9 cellular contexts compared by ENCODE assay signal in the genomic region with DNA sequence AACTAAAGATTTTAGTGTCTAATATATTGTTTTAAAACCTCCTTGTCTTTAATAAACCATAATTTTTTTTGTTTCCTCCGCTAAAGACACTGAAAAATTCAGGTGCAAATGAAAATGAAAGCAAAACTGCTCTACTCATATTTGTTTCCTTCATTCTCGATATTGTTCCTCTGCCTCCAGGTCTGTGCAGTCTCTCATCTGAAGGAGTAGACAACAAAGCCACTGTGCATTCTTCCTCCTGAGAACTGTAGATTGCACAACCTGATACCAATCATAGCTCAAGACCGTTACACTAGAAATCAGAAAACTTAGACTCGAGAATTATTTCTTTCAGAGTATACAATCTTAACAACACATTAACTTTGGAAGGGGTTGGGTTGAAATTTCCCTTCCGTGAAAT.
A peak's percentile ranks its signal among the peaks of the same experiment; 100 is the strongest.
DNase-seq lines count a peak whose midpoint lies in the region; ATAC-seq and TF ChIP-seq lines count a peak whose summit lies in the region.
"Had no signal": no experiment of that assay in that cellular context is flagged by ENCODE, and none has a peak within 500 bp of the region (broad histone marks: within the 10 kb centered on the region; RNA-seq: fewer than 3 reads in every experiment).

No MANE protein-coding gene starts in this region.

- H3K9me3 Mint-ChIP-seq in activated naive CD4-positive, alpha-beta T cell treated with anti-CD3 and anti-CD28 coated beads, Interleukin-2, amount 50 U/mL, for 24 hours, result peaks cover 6% of the 10 kb centered on the region
- H3K9me3 Mint-ChIP-seq in activated CD8-positive, alpha-beta T cell treated with anti-CD3 and anti-CD28 coated beads, Interleukin-2, amount 10 ng/mL, durations not matched to agents 7 days and 5 days (ENCODE audit: insufficient read depth), result peaks cover 5% of the 10 kb centered on the region

- no peak for TF ChIP-seq POLR2A in uterus (IDR thresholded peaks at IDR 0.05)

- no peaks in the 10 kb centered on the region for H3K27me3 ChIP-seq in uterus

- intact Hi-C loops in uterus (cut with DNase I; ENCODE audit: low total_unique reads), result no loop called here

- POLR2A ChIA-PET in activated CD8-positive, alpha-beta T cell treated with anti-CD3 and anti-CD28 coated beads, Interleukin-2, amount 10 ng/mL, durations not matched to agents 7 days and 5 days (lab: Charles Lee), result no interaction called here

- no peaks in the 10 kb centered on the region for H3K27me3 Mint-ChIP-seq in activated naive CD4-positive, alpha-beta T cell treated with anti-CD3 and anti-CD28 coated beads, Interleukin-2, amount 50 U/mL, for 24 hours
- H3K27me3 Mint-ChIP-seq in activated CD8-positive, alpha-beta T cell treated with anti-CD3 and anti-CD28 coated beads, Interleukin-2, amount 10 ng/mL, durations not matched to agents 7 days and 5 days (ENCODE audit: low read depth), result no peaks in the 10 kb centered on the region
- H3K27me3 Mint-ChIP-seq: IgD-negative memory B cell had no signal

- H3K4me1 ChIP-seq in uterus, result no peaks in the 10 kb centered on the region

- CTCF ChIA-PET in activated CD8-positive, alpha-beta T cell treated with anti-CD3 and anti-CD28 coated beads, Interleukin-2, amount 10 ng/mL, durations not matched to agents 7 days and 5 days (lab: Charles Lee), result no interaction called here

- H3K27ac ChIP-seq in uterus, result peak overlapping the region; percentile 88 to 91
- no peak overlapping the region for H3K27ac ChIP-seq in substantia nigra (ENCODE audit: low read depth, low read length, poor library complexity, severe bottlenecking)

- no peak for TF ChIP-seq CTCF in uterus (IDR thresholded peaks at IDR 0.05)

- no peaks in the 10 kb centered on the region for H3K36me3 ChIP-seq in uterus

- H3K4me1 Mint-ChIP-seq in activated naive CD4-positive, alpha-beta T cell treated with anti-CD3 and anti-CD28 coated beads, Interleukin-2, amount 50 U/mL, for 24 hours, result peaks cover 10% of the 10 kb centered on the region
- no peaks in the 10 kb centered on the region for H3K4me1 Mint-ChIP-seq in activated CD8-positive, alpha-beta T cell treated with anti-CD3 and anti-CD28 coated beads, Interleukin-2, amount 10 ng/mL, durations not matched to agents 7 days and 5 days (ENCODE audit: low read depth)

- H3K4me3 ChIP-seq in uterus, result peak overlapping the region; percentile 35 to 42

- no peak overlapping the region for H3K27ac Mint-ChIP-seq in activated naive CD4-positive, alpha-beta T cell treated with anti-CD3 and anti-CD28 coated beads, Interleukin-2, amount 50 U/mL, for 24 hours
- peak overlapping the region; percentile 65 for H3K27ac Mint-ChIP-seq in activated CD8-positive, alpha-beta T cell treated with anti-CD3 and anti-CD28 coated beads, Interleukin-2, amount 10 ng/mL, durations not matched to agents 7 days and 5 days

- H3K9me3 ChIP-seq in uterus, result no peaks in the 10 kb centered on the region

- no peaks in the 10 kb centered on the region for H3K36me3 Mint-ChIP-seq in activated naive CD4-positive, alpha-beta T cell treated with anti-CD3 and anti-CD28 coated beads, Interleukin-2, amount 50 U/mL, for 24 hours
- H3K36me3 Mint-ChIP-seq in activated CD8-positive, alpha-beta T cell treated with anti-CD3 and anti-CD28 coated beads, Interleukin-2, amount 10 ng/mL, durations not matched to agents 7 days and 5 days (ENCODE audit: low read depth), result no peaks in the 10 kb centered on the region
- H3K36me3 Mint-ChIP-seq: IgD-negative memory B cell had no signal

- no peak for DNase-seq in activated naive CD4-positive, alpha-beta T cell (lab: John Stamatoyannopoulos, UW)
- no peak for DNase-seq in activated CD8-positive, alpha-beta T cell treated with anti-CD3 and anti-CD28 coated beads, Interleukin-2, amount 10 ng/mL, durations not matched to agents 7 days and 5 days
- peak; percentile 33 for DNase-seq in iris pigment epithelial cell (ENCODE audit: low read depth)
- no peak for DNase-seq in uterus
- no peak for DNase-seq in nucleus accumbens (lab: John Stamatoyannopoulos, UW)
- DNase-seq in substantia nigra (lab: John Stamatoyannopoulos, UW), result no peak

- peak; percentile 47 for ATAC-seq in activated CD8-positive, alpha-beta T cell treated with anti-CD3 and anti-CD28 coated beads, Interleukin-2, amount 10 ng/mL, durations not matched to agents 7 days and 5 days
- no peak for ATAC-seq in HG03045 (IDR thresholded peaks at IDR 0.05; ENCODE audit: unreplicated experiment)

- H3K4me3 Mint-ChIP-seq in activated naive CD4-positive, alpha-beta T cell treated with anti-CD3 and anti-CD28 coated beads, Interleukin-2, amount 50 U/mL, for 24 hours, result peak overlapping the region; percentile 82
- peak overlapping the region; percentile 68 for H3K4me3 Mint-ChIP-seq in activated CD8-positive, alpha-beta T cell treated with anti-CD3 and anti-CD28 coated beads, Interleukin-2, amount 10 ng/mL, durations not matched to agents 7 days and 5 days
